ENCODE assay signal across 11 cellular contexts in genomic region chr2:31297751-31298150, GRCh38.
DNase-seq lines count a peak whose midpoint lies in the region; ATAC-seq and TF ChIP-seq lines count a peak whose summit lies in the region.
"Had no signal": no experiment of that assay in that cellular context is flagged by ENCODE, and none has a peak within 500 bp of the region (broad histone marks: within the 10 kb centered on the region; RNA-seq: fewer than 3 reads in every experiment).

No MANE protein-coding gene starts in this region.

- peak; percentile 11 for DNase-seq in DMS53 (lab: John Stamatoyannopoulos, UW)
- DNase-seq in DMS53 treated with DMSO at 0.1 percent for 48 hours (lab: John Stamatoyannopoulos, UW; ENCODE audit: unreplicated experiment), result no peak
- DNase-seq in MV-4-11 (lab: John Stamatoyannopoulos, UW), result peak; percentile 64
- peak; percentile 45 for DNase-seq in endodermal cell
- no peak for DNase-seq in osteocyte (ENCODE audit: extremely low spot score, unreplicated experiment)
- no peak for DNase-seq in glomerular visceral epithelial cell (ENCODE audit: extremely low spot score)
- DNase-seq in central memory CD4-positive, alpha-beta T cell, result no peak
- DNase-seq: activated gamma-delta T cell, NCI-H1694 treated with DMSO at 0.1 percent for 48 hours had no signal

- no peaks in the 10 kb centered on the region for H3K27me3 ChIP-seq in endodermal cell (ENCODE audit: control insufficient read depth, insufficient read depth, low read length, poor library complexity, severe bottlenecking)

- ATAC-seq in GM21717 (IDR thresholded peaks at IDR 0.05; ENCODE audit: unreplicated experiment), result no peak

- no peaks in the 10 kb centered on the region for H3K36me3 ChIP-seq in endodermal cell (ENCODE audit: control insufficient read depth, insufficient read depth, low read length)

- H3K27ac Mint-ChIP-seq in endodermal cell, result no peak overlapping the region
- H3K27ac Mint-ChIP-seq in osteocyte (ENCODE audit: unreplicated experiment), result peak overlapping the region; percentile 86

- 80 to 97% methylated on average over 1 of the region's 1 CpG for WGBS in endodermal cell (ENCODE audit: insufficient coverage in 1 of 2, insufficient read length in 1 of 2), 2 experiments

- TF ChIP-seq CTCF in endodermal cell (conservative IDR thresholded peaks at IDR 0.05) (no peak), osteocyte (IDR thresholded peaks at IDR 0.05) (no peak)

- H3K4me3 Mint-ChIP-seq in endodermal cell, result no peak overlapping the region
- no peak overlapping the region for H3K4me3 Mint-ChIP-seq in osteocyte (ENCODE audit: unreplicated experiment)

- H3K9me3 Mint-ChIP-seq in endodermal cell, result no peaks in the 10 kb centered on the region
- H3K9me3 Mint-ChIP-seq in osteocyte (ENCODE audit: unreplicated experiment), result no peaks in the 10 kb centered on the region

- no peak overlapping the region for H3K4me3 ChIP-seq in endodermal cell (ENCODE audit: low read length)

- peaks cover 49% of the 10 kb centered on the region for H3K4me1 Mint-ChIP-seq in endodermal cell
- H3K4me1 Mint-ChIP-seq in osteocyte (ENCODE audit: unreplicated experiment), result peaks cover 36% of the 10 kb centered on the region

- H3K27me3 Mint-ChIP-seq in endodermal cell (ENCODE audit: insufficient read depth) (peaks cover 9% of the 10 kb centered on the region), osteocyte (ENCODE audit: unreplicated experiment) (no peaks in the 10 kb centered on the region)

- H3K4me1 ChIP-seq in endodermal cell (ENCODE audit: control insufficient read depth, insufficient read depth, low read length), result peaks cover 18% of the 10 kb centered on the region

- no peaks in the 10 kb centered on the region for H3K9me3 ChIP-seq in endodermal cell (ENCODE audit: control insufficient read depth, low read length)

- no peak overlapping the region for H3K27ac ChIP-seq in endodermal cell (ENCODE audit: low read depth, low read length)
- H3K27ac ChIP-seq: 22Rv1 had no signal

- no peaks in the 10 kb centered on the region for H3K36me3 Mint-ChIP-seq in endodermal cell (ENCODE audit: low read depth)
- no peaks in the 10 kb centered on the region for H3K36me3 Mint-ChIP-seq in osteocyte (ENCODE audit: unreplicated experiment)

- H3K9ac ChIP-seq in endodermal cell (ENCODE audit: extremely low read depth, low read length, poor library complexity, severe bottlenecking), result no peak overlapping the region

Comparison
In these comparisons a context has a peak if more than half of its experiments do, and no peak if none do; other contexts are left out.
1. DNase-seq: peak in DMS53 (single experiment), MV-4-11 (single experiment) and endodermal cell (single experiment); none in DMS53 treated with DMSO at 0.1 percent for 48 hours (single experiment), osteocyte (single experiment), glomerular visceral epithelial cell (single experiment) and central memory CD4-positive, alpha-beta T cell (single experiment).